In genomic region chr6:96184798-96185197, GRCh38 we compare ENCODE assay signal across 27 cellular contexts.
"Had no signal": no experiment of that assay in that cellular context is flagged by ENCODE, and none has a peak within 500 bp of the region (broad histone marks: within the 10 kb centered on the region; RNA-seq: fewer than 3 reads in every experiment).

No MANE protein-coding gene starts in this region.

- H3K27me3 ChIP-seq: ascending aorta, cardiac muscle cell, dorsolateral prefrontal cortex, gastrocnemius medialis, right lobe of liver, uterus had no signal

- ATAC-seq: gastrocnemius medialis; mucosa of descending colon; natural killer cell treated with Interleukin-12 subunit alpha and Interleukin-12 subunit beta and Interleukin-15 and Interleukin-18, amount 100 ng/mL, for 72 hours; right lobe of liver; stimulated activated effector memory CD8-positive, alpha-beta T cell treated with anti-CD3 and anti-CD28 coated beads, Interleukin-12 subunit alpha, Interleukin-12 subunit beta, amount 100 ng/mL, for 72 hours had no signal

- H3K4me1 ChIP-seq: ascending aorta, gastrocnemius medialis, left ventricle myocardium inferior, right lobe of liver, uterus had no signal

- H3K36me3 ChIP-seq: ascending aorta, cardiac muscle cell, gastrocnemius medialis, left ventricle myocardium inferior, right lobe of liver, thoracic aorta, uterus had no signal

- DNase-seq: activated CD4-positive, alpha-beta memory T cell treated with anti-CD3 and anti-CD28 coated beads, Interleukin-2, amount 10 ng/mL, durations not matched to agents 7 days and 5 days; activated CD4-positive, alpha-beta T cell treated with anti-CD3 and anti-CD28 coated beads for 1 hour; activated CD4-positive, alpha-beta T cell treated with anti-CD3 and anti-CD28 coated beads, Interleukin-2, amount 10 ng/mL, durations not matched to agents 7 days and 5 days; activated CD8-positive, alpha-beta memory T cell treated with anti-CD3 and anti-CD28 coated beads, Interleukin-2, amount 50 U/mL, for 48 hours; activated gamma-delta T cell; activated naive CD4-positive, alpha-beta T cell treated with anti-CD3 and anti-CD28 coated beads, Interleukin-2, amount 10 ng/mL, durations not matched to agents 7 days and 5 days; activated naive CD8-positive, alpha-beta T cell treated with anti-CD3 and anti-CD28 coated beads, Interleukin-2, amount 10 ng/mL, durations not matched to agents 7 days and 5 days; activated T-cell treated with anti-CD3 and anti-CD28 coated beads, Interleukin-2, amount 50 U/mL, for 24 hours; dorsolateral prefrontal cortex; effector memory CD4-positive, alpha-beta T cell; gastrocnemius medialis; hippocampal formation; islet precursor cell; left ventricle myocardium inferior; mucosa of descending colon; right lobe of liver; stimulated activated CD4-positive, alpha-beta T cell treated with anti-CD3 and anti-CD28 coated beads, Interleukin-12 subunit alpha, Interleukin-12 subunit beta, amount 100 ng/mL, for 4 hours; stimulated activated CD4-positive, alpha-beta T cell treated with anti-CD3 and anti-CD28 coated beads, Interleukin-4, amount 100 ng/mL, for 24 hours; trophoblast cell; uterus had no signal

- H3K9me3 ChIP-seq: ascending aorta, gastrocnemius medialis, left ventricle myocardium inferior, mucosa of descending colon, right lobe of liver, thoracic aorta, uterus had no signal

- H3K27ac ChIP-seq: ascending aorta, cardiac muscle cell, coronary artery, dorsolateral prefrontal cortex, gastrocnemius medialis, left ventricle myocardium inferior, right lobe of liver, thoracic aorta, uterus had no signal

- H3K4me3 ChIP-seq: ascending aorta, cardiac muscle cell, coronary artery, dorsolateral prefrontal cortex, gastrocnemius medialis, left ventricle myocardium inferior, lung, mucosa of descending colon, right lobe of liver, thoracic aorta, uterus had no signal
